ENCODE assay signal across 9 cellular contexts in the genomic region with DNA sequence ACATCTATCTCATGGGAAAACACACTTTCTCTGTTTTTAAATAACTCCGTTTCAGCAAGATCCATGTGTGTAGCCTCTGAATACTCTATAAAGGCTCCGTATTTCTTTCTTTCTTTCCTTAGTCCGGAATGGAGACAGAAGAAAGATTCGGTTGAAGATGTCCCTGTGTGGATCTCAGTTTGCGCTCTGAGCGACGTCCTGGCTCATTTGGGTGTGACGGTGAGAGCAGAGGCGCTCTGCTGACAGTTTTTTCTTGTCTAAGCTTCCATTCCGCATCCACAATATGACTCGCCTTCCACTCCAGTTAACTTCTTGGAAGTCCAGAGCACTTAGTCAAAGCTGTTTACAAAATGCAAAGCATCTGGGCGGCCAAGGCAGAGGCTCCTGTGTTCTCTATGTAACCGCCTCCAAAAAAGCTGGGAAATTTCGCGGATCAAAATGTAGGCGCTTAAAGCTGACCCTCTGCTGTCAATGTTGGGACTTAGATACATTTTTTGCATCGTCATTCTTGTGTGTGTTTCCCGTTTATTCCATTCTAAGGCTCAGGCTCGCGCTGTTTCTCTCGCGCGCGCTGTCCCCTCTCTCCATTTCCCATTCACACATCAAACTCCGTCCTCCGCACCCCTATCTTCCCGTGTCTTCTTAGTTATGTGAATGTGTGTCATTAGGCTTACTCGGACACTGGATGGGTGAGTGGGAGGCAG. TPM values are rescaled to one million over a fixed set of nuclear protein-coding genes. Genes with fewer than 3 reads are reported as not detected.
A peak's percentile ranks its signal among the peaks of the same experiment; 100 is the strongest.
DNase-seq lines count a peak whose midpoint lies in the region; ATAC-seq lines count a peak whose summit lies in the region.
"Had no signal": no experiment of that assay in that cellular context is flagged by ENCODE, and none has a peak within 500 bp of the region (broad histone marks: within the 10 kb centered on the region; RNA-seq: fewer than 3 reads in every experiment).

No MANE protein-coding gene starts in this region.

- H3K27me3 ChIP-seq in right cardiac atrium (ENCODE audit: control insufficient read depth, insufficient read depth), result no peaks in the 10 kb centered on the region
- H3K27me3 ChIP-seq in effector memory CD4-positive, alpha-beta T cell (replicated peaks; ENCODE audit: control insufficient read depth, insufficient read depth, low read length, poor library complexity, severe bottlenecking), result peaks cover 6% of the 10 kb centered on the region

- H3K9me3 ChIP-seq in right cardiac atrium (ENCODE audit: control insufficient read depth, low read length), result no peaks in the 10 kb centered on the region
- H3K9me3 ChIP-seq in effector memory CD4-positive, alpha-beta T cell (ENCODE audit: control insufficient read depth, low read length), result no peaks in the 10 kb centered on the region

- H3K27ac ChIP-seq in right cardiac atrium (ENCODE audit: low read length), result peak overlapping the region; percentile 48
- H3K27ac ChIP-seq in effector memory CD4-positive, alpha-beta T cell (ENCODE audit: insufficient read depth, low read length, poor library complexity, severe bottlenecking), result no peak overlapping the region

- ATAC-seq in right cardiac atrium (no peak), left lobe of liver (no peak)

- intact Hi-C loops in right cardiac atrium (cut with DNase I), result loop anchor here in 3 of 4 donors (10.0 kb wide), 2 partner anchors 114 to 184 kb away; no protein-coding TSS in a partner anchor

- no peaks in the 10 kb centered on the region for H3K36me3 ChIP-seq in effector memory CD4-positive, alpha-beta T cell (ENCODE audit: control insufficient read depth, insufficient read depth, low read length)

- H3K4me3 ChIP-seq in right cardiac atrium (ENCODE audit: low read length), result peak overlapping the region; percentile 53
- no peak overlapping the region for H3K4me3 ChIP-seq in effector memory CD4-positive, alpha-beta T cell (ENCODE audit: insufficient read depth, low read depth, low read length, poor library complexity, severe bottlenecking)

- WGBS in right cardiac atrium, result 5% methylated on average over 28 of the region's 28 CpGs

- H3K4me1 ChIP-seq in right cardiac atrium (ENCODE audit: control insufficient read depth, insufficient read depth, low read length), result no peaks in the 10 kb centered on the region
- H3K4me1 ChIP-seq in effector memory CD4-positive, alpha-beta T cell (ENCODE audit: control insufficient read depth, insufficient read depth, low read length, poor library complexity, severe bottlenecking), result no peaks in the 10 kb centered on the region

- DNase-seq in GM04504 (ENCODE audit: low read depth) (peak; percentile 58), amniotic stem cell (lab: John Stamatoyannopoulos, UW) (peak; percentile 68), right cardiac atrium (peak in 2 of 3 donors; percentile 11 to 54), retina (peak; percentile 84), left lobe of liver (ENCODE audit: low spot score) (no peak), occipital lobe (lab: John Stamatoyannopoulos, UW) (no peak), T-helper 9 cell (no peak)
- no peak for DNase-seq in effector memory CD4-positive, alpha-beta T cell
- DNase-seq: NCI-H510A had no signal

RNA-seq across cellular contexts. Expression of a gene that starts 0.9 kb away (rescaled TPM):
- 10 to 100 TPM in 3 of 4 donors, 1 to 10 TPM in 1; 3.9 to 39.2 (median 15.9) TPM for total RNA-seq in right cardiac atrium
- 2.2 TPM for polyA plus RNA-seq in right cardiac atrium
- 1.7 TPM for total RNA-seq in left lobe of liver
- 154 TPM for total RNA-seq in occipital lobe

Comparison
In these comparisons a context has a peak if more than half of its experiments do, and no peak if none do; other contexts are left out.
1. DNase-seq: peak in GM04504 (single experiment), amniotic stem cell (single experiment), right cardiac atrium (2 of 3) and retina (single experiment); none in left lobe of liver (single experiment), effector memory CD4-positive, alpha-beta T cell (0 of 3), occipital lobe (single experiment) and T-helper 9 cell (single experiment).